Comparison of ENCODE assay signal across 17 cellular contexts in the genomic region with DNA sequence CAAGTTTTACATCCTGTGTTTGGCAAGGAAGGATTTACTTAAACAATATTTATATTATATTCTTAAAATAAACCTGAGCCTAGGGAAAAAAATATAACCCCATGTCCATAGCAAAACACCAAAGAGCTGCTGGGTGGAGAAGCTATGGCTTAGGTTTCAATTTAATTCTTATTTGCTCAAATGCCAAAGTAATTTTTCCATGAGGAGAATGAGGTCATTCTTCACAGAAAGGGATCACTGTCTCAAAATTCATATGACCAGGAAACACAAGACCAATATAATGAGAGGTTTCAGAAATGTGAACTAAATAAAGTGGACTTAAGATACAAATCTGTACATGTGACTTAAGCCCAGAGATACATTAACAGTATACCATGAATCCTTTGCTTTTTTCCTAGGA.
"Had no signal": no experiment of that assay in that cellular context is flagged by ENCODE, and none has a peak within 500 bp of the region (broad histone marks: within the 10 kb centered on the region; RNA-seq: fewer than 3 reads in every experiment).

No MANE protein-coding gene starts in this region.

- ATAC-seq: activated CD8-positive, alpha-beta T cell treated with anti-CD3 and anti-CD28 coated beads for 36 hours; activated naive CD4-positive, alpha-beta T cell treated with anti-CD3 and anti-CD28 coated beads, Interleukin-2, amount 50 U/mL, for 72 hours; body of pancreas; effector memory CD8-positive, alpha-beta T cell; gastroesophageal sphincter; left lobe of liver; naive thymus-derived CD8-positive, alpha-beta T cell had no signal

- H3K9me3 ChIP-seq: body of pancreas, gastroesophageal sphincter, sigmoid colon, spleen had no signal

- H3K27ac ChIP-seq: body of pancreas, gastroesophageal sphincter, sigmoid colon had no signal

- H3K36me3 ChIP-seq: gastroesophageal sphincter, sigmoid colon, spleen had no signal

- H3K4me1 ChIP-seq: gastroesophageal sphincter, sigmoid colon, spleen had no signal

- H3K4me3 ChIP-seq: body of pancreas, gastroesophageal sphincter, sigmoid colon, spleen had no signal

- H3K27me3 ChIP-seq: body of pancreas, gastroesophageal sphincter, sigmoid colon, spleen had no signal

- DNase-seq: activated B cell treated with CpG ODN at 0.5 μM for 24 hours; activated CD4-positive, alpha-beta T cell treated with anti-CD3 and anti-CD28 coated beads for 48 hours; activated CD8-positive, alpha-beta memory T cell treated with anti-CD3 and anti-CD28 coated beads, Interleukin-2, amount 50 U/mL, for 4 hours; activated CD8-positive, alpha-beta T cell treated with anti-CD3 and anti-CD28 coated beads for 36 hours; activated effector memory CD4-positive, alpha-beta T cell treated with anti-CD3 and anti-CD28 coated beads, Interleukin-2, amount 50 U/mL, for 16 hours; activated T-cell treated with anti-CD3 and anti-CD28 coated beads, Interleukin-2, amount 50 U/mL, for 48 hours; amniotic stem cell; body of pancreas; effector memory CD8-positive, alpha-beta T cell; islet precursor cell; naive thymus-derived CD8-positive, alpha-beta T cell; sigmoid colon; spleen; T-helper 2 cell had no signal
